ENCODE assay signal across 20 cellular contexts in genomic region chr2:8538531-8538930, GRCh38.
DNase-seq lines count a peak whose midpoint lies in the region; ATAC-seq and TF ChIP-seq lines count a peak whose summit lies in the region.
"Had no signal": no experiment of that assay in that cellular context is flagged by ENCODE, and none has a peak within 500 bp of the region (broad histone marks: within the 10 kb centered on the region; RNA-seq: fewer than 3 reads in every experiment).

No MANE protein-coding gene starts in this region.

- H3K27ac ChIP-seq in OCI-LY3 (ENCODE audit: low read length): peak overlapping the region; percentile 98
- H3K27ac ChIP-seq in lower lobe of right lung: peak overlapping the region; percentile 58
- H3K27ac ChIP-seq: KMS-11, tibial artery had no signal

- peaks cover 2% of the 10 kb centered on the region for H3K36me3 Mint-ChIP-seq in activated CD4-positive, alpha-beta T cell treated with anti-CD3 and anti-CD28 coated beads for 36 hours (ENCODE audit: low read depth)
- no peaks in the 10 kb centered on the region for H3K36me3 Mint-ChIP-seq in stimulated activated memory B cell treated with anti-CD40 and anti-IgM and Interleukin-4, amounts not matched to agents 10 μg/mL and 1 μg/mL and 100 μg/mL, for 72 hours

- POLR2A ChIA-PET in activated CD4-positive, alpha-beta T cell treated with anti-CD3 and anti-CD28 coated beads for 36 hours (lab: Charles Lee): interaction anchor here (0.6 to 0.7 kb wide), 3 partner anchors 143 to 1316 kb away, joined by 3 to 4 read pairs (median 3); partner anchors contain the start of gene ID2

- H3K27me3 ChIP-seq in OCI-LY3 (ENCODE audit: low read depth, low read length) (no peaks in the 10 kb centered on the region), lower lobe of right lung (ENCODE audit: low read depth) (no peaks in the 10 kb centered on the region)
- H3K27me3 ChIP-seq: tibial artery had no signal

- no peak overlapping the region for H3K4me3 Mint-ChIP-seq in activated CD4-positive, alpha-beta T cell treated with anti-CD3 and anti-CD28 coated beads for 36 hours
- H3K4me3 Mint-ChIP-seq in stimulated activated memory B cell treated with anti-CD40 and anti-IgM and Interleukin-4, amounts not matched to agents 10 μg/mL and 1 μg/mL and 100 μg/mL, for 72 hours: no peak overlapping the region
- H3K4me3 Mint-ChIP-seq: central memory CD8-positive, alpha-beta T cell; GM23338 had no signal

- H3K4me3 ChIP-seq in OCI-LY3 (ENCODE audit: low read length) (no peak overlapping the region), lower lobe of right lung (no peak overlapping the region)
- H3K4me3 ChIP-seq: GM23338, mucosa of descending colon, tibial artery had no signal

- H3K27ac Mint-ChIP-seq in activated CD4-positive, alpha-beta T cell treated with anti-CD3 and anti-CD28 coated beads for 36 hours: peak overlapping the region; percentile 39
- peak overlapping the region; percentile 44 for H3K27ac Mint-ChIP-seq in stimulated activated memory B cell treated with anti-CD40 and anti-IgM and Interleukin-4, amounts not matched to agents 10 μg/mL and 1 μg/mL and 100 μg/mL, for 72 hours
- H3K27ac Mint-ChIP-seq: GM23338 had no signal

- CTCF ChIA-PET in activated CD4-positive, alpha-beta T cell treated with anti-CD3 and anti-CD28 coated beads for 36 hours (lab: Charles Lee): interaction anchor here (0.6 to 0.9 kb wide), 3 partner anchors 15 to 36 kb away, joined by 3 to 4 read pairs (median 3); no protein-coding TSS in a partner anchor

- H3K4me1 ChIP-seq in OCI-LY3 (ENCODE audit: low read length) (peaks cover 97% of the 10 kb centered on the region), lower lobe of right lung (peaks cover 84% of the 10 kb centered on the region)

- H3K79me2 ChIP-seq in OCI-LY3 (ENCODE audit: low read length): peaks cover 25% of the 10 kb centered on the region

- no peak overlapping the region for H2AFZ ChIP-seq in OCI-LY3 (ENCODE audit: low read depth, low read length)
- H2AFZ ChIP-seq: GM23338 had no signal

- ATAC-seq in activated CD4-positive, alpha-beta T cell treated with anti-CD3 and anti-CD28 coated beads for 36 hours: no peak
- ATAC-seq in lower lobe of right lung (no peak), HG03097 (IDR thresholded peaks at IDR 0.05; ENCODE audit: low FRiP score, unreplicated experiment) (no peak), HG02642 (IDR thresholded peaks at IDR 0.05; ENCODE audit: poor library complexity, unreplicated experiment) (no peak)
- no peak for ATAC-seq in stimulated activated memory B cell treated with anti-CD40 and anti-IgM and Interleukin-4, amounts not matched to agents 10 μg/mL and 1 μg/mL and 100 μg/mL, for 72 hours
- ATAC-seq: esophagus mucosa, GM23338, mucosa of descending colon had no signal

- peak overlapping the region; percentile 64 for H3K9ac ChIP-seq in OCI-LY3 (ENCODE audit: low read length)
- H3K9ac ChIP-seq: KMS-11 had no signal

- H3K4me2 ChIP-seq in OCI-LY3 (ENCODE audit: low read length): peak overlapping the region; percentile 6; the same call in 1 of the 2 replicates
- H3K4me2 ChIP-seq: GM23338, KMS-11 had no signal

- H3K4me1 Mint-ChIP-seq in activated CD4-positive, alpha-beta T cell treated with anti-CD3 and anti-CD28 coated beads for 36 hours: peaks cover 62% of the 10 kb centered on the region
- peaks cover 76% of the 10 kb centered on the region for H3K4me1 Mint-ChIP-seq in stimulated activated memory B cell treated with anti-CD40 and anti-IgM and Interleukin-4, amounts not matched to agents 10 μg/mL and 1 μg/mL and 100 μg/mL, for 72 hours

- no peaks in the 10 kb centered on the region for H3K27me3 Mint-ChIP-seq in activated CD4-positive, alpha-beta T cell treated with anti-CD3 and anti-CD28 coated beads for 36 hours
- peaks cover 32% of the 10 kb centered on the region for H3K27me3 Mint-ChIP-seq in stimulated activated memory B cell treated with anti-CD40 and anti-IgM and Interleukin-4, amounts not matched to agents 10 μg/mL and 1 μg/mL and 100 μg/mL, for 72 hours
- H3K27me3 Mint-ChIP-seq: central memory CD8-positive, alpha-beta T cell had no signal

- peaks cover 28% of the 10 kb centered on the region for H3K36me3 ChIP-seq in OCI-LY3 (replicated peaks; ENCODE audit: low read depth, low read length)
- H3K36me3 ChIP-seq in lower lobe of right lung: no peaks in the 10 kb centered on the region
- H3K36me3 ChIP-seq: tibial artery had no signal

- intact Hi-C loops in activated CD4-positive, alpha-beta T cell treated with anti-CD3 and anti-CD28 coated beads for 36 hours (cut with DNase I, micrococcal nuclease): no loop called here
- intact Hi-C loops in lower lobe of right lung (cut with DNase I): no loop called here

- no peaks in the 10 kb centered on the region for H4K20me1 ChIP-seq in OCI-LY3 (ENCODE audit: insufficient read depth, low read length)

- H3K9me3 ChIP-seq in OCI-LY3 (ENCODE audit: insufficient read depth, low read length): no peaks in the 10 kb centered on the region
- H3K9me3 ChIP-seq in lower lobe of right lung: no peaks in the 10 kb centered on the region
- H3K9me3 ChIP-seq: mucosa of descending colon, tibial artery had no signal

- H3K9me3 Mint-ChIP-seq in activated CD4-positive, alpha-beta T cell treated with anti-CD3 and anti-CD28 coated beads for 36 hours (ENCODE audit: low read depth): no peaks in the 10 kb centered on the region
- H3K9me3 Mint-ChIP-seq in stimulated activated memory B cell treated with anti-CD40 and anti-IgM and Interleukin-4, amounts not matched to agents 10 μg/mL and 1 μg/mL and 100 μg/mL, for 72 hours: no peaks in the 10 kb centered on the region
- H3K9me3 Mint-ChIP-seq: central memory CD8-positive, alpha-beta T cell; GM23338 had no signal

- no peak for DNase-seq in activated CD4-positive, alpha-beta T cell treated with anti-CD3 and anti-CD28 coated beads for 36 hours
- DNase-seq in activated CD4-positive, alpha-beta T cell treated with anti-CD3 and anti-CD28 coated beads, Interleukin-2, amount 50 U/mL, for 48 hours: no peak
- no peak for DNase-seq in lower lobe of right lung
- no peak for DNase-seq in NCI-H1092 (lab: John Stamatoyannopoulos, UW)
- DNase-seq: 8988T; activated gamma-delta T cell; NCI-H2029 treated with DMSO at 0.1 percent for 48 hours; NCI-H510A treated with DMSO at 0.1 percent for 48 hours; SIG-M5; stimulated activated CD4-positive, alpha-beta T cell treated with anti-CD3 and anti-CD28 coated beads, Interleukin-12 subunit alpha, Interleukin-12 subunit beta, amount 100 ng/mL, for 4 hours had no signal

- no peak for TF ChIP-seq CTCF in OCI-LY3 (IDR thresholded peaks at IDR 0.05; ENCODE audit: low read depth, low read length)
- no peak for TF ChIP-seq CTCF in lower lobe of right lung (IDR thresholded peaks at IDR 0.05)
